In the genomic region with DNA sequence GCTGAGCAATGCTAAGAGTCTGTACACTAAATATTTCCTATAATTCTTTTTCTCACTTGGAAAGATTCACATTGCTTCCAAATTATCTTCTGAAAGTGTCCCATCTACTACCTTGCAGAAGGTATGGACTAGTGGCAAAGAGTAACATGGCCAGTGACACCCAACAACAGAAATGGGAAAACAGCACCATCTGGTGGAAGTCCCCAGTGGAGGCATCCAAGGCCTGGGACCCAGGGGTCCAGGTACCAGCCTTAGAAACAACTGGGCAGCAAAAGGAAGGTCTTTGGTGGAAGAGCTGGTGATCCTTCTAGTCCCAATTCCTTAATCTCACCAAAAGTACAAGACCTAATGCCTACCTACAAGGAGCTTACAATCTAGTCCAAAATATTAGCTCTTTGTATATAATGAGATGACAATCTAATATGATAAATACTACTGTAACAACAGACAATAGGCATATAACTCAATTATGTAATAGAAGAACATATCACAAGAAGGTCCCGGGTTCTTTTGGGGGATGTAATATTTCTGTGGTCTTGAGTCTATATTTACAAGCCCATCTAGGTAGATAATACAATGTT, we compare ENCODE assay signal across 8 cellular contexts. TPM values are rescaled to one million over a fixed set of nuclear protein-coding genes. Genes with fewer than 3 reads are reported as not detected.
DNase-seq lines count a peak whose midpoint lies in the region; ATAC-seq and TF ChIP-seq lines count a peak whose summit lies in the region.

No MANE protein-coding gene starts in this region.

- no peaks in the 10 kb centered on the region for H3K79me2 ChIP-seq in mesendoderm (ENCODE audit: control insufficient read depth, insufficient read depth, low read length)

- no peak overlapping the region for H2BK5ac ChIP-seq in mesendoderm (ENCODE audit: low read length)

- no peak overlapping the region for H4K8ac ChIP-seq in mesendoderm (ENCODE audit: low read depth, low read length)

- TF ChIP-seq POLR2A in adrenal gland (IDR thresholded peaks at IDR 0.05): no peak

- no peak overlapping the region for H3K23ac ChIP-seq in mesendoderm (ENCODE audit: low read length)

- H3K27ac ChIP-seq in adrenal gland (no peak overlapping the region), mesendoderm (ENCODE audit: low read depth, low read length) (no peak overlapping the region)

- 70 to 96% (median 87%) methylated on average over 1 of the region's 1 CpG for WGBS in adrenal gland, 4 donors
- no CpG with 5 or more reads among the region's 1 CpG for WGBS in mesendoderm (ENCODE audit: extremely low coverage, insufficient coverage, low lambda C conversion rate)

- no peak overlapping the region for H2BK120ac ChIP-seq in mesendoderm (ENCODE audit: low read depth, low read length)

- H3K56ac ChIP-seq in mesendoderm (ENCODE audit: low read length): no peak overlapping the region

- ATAC-seq in GM18868 (IDR thresholded peaks at IDR 0.05; ENCODE audit: unreplicated experiment) (no peak), HG03095 (IDR thresholded peaks at IDR 0.05; ENCODE audit: unreplicated experiment) (no peak), GM21576 (IDR thresholded peaks at IDR 0.05; ENCODE audit: unreplicated experiment) (no peak)

- no peak overlapping the region for H2BK15ac ChIP-seq in mesendoderm (replicated peaks; ENCODE audit: low read depth)

- no peaks in the 10 kb centered on the region for H3K9me3 ChIP-seq in adrenal gland (replicated peaks in 1 of 3)

- TF ChIP-seq CTCF in AG09309 (IDR thresholded peaks at IDR 0.05; ENCODE audit: control insufficient read depth, insufficient read depth, low read depth, low read length, missing control alignments): peak; percentile 23
- TF ChIP-seq CTCF in GM12873 (IDR thresholded peaks at IDR 0.05; ENCODE audit: insufficient read depth, low read depth, low read length, missing control alignments): peak; percentile 71
- TF ChIP-seq CTCF in adrenal gland (IDR thresholded peaks at IDR 0.05): peak; percentile 19 to 54 (median 49)

- H3K4ac ChIP-seq in mesendoderm (ENCODE audit: low read depth, low read length): no peak overlapping the region

- H4K5ac ChIP-seq in mesendoderm (ENCODE audit: low read length): no peak overlapping the region

- no peak overlapping the region for H2AK5ac ChIP-seq in mesendoderm (ENCODE audit: low read length)

- H3K4me1 ChIP-seq in adrenal gland (replicated peaks in 1 of 2) (no peaks in the 10 kb centered on the region), mesendoderm (ENCODE audit: control insufficient read depth, low read depth, low read length) (no peaks in the 10 kb centered on the region)

- DNase-seq in AG09309 (ENCODE audit: low read depth): no peak
- DNase-seq in NCI-H748 treated with DMSO at 0.1 percent for 48 hours (lab: John Stamatoyannopoulos, UW): peak; percentile 61
- DNase-seq in adrenal gland: peak in 5 of 7 donors; percentile 17 to 56 (median 36)
- DNase-seq in mesendoderm: peak; percentile 57

- intact Hi-C loops in adrenal gland (cut with DNase I): no loop called here

- no peak overlapping the region for H3K18ac ChIP-seq in mesendoderm (ENCODE audit: low read length)

- no peak overlapping the region for H3K9ac ChIP-seq in mesendoderm (ENCODE audit: low read length)

- H3K4me3 ChIP-seq in AG09309 (ENCODE audit: control insufficient read depth, low read depth, low read length) (no peak overlapping the region), adrenal gland (no peak overlapping the region), mesendoderm (ENCODE audit: low read length) (no peak overlapping the region)

- H3K27me3 ChIP-seq in adrenal gland (no peaks in the 10 kb centered on the region), mesendoderm (ENCODE audit: insufficient read depth, low read length, poor library complexity) (no peaks in the 10 kb centered on the region)

- no peaks in the 10 kb centered on the region for H3K36me3 ChIP-seq in adrenal gland (replicated peaks in 1 of 2)
- no peaks in the 10 kb centered on the region for H3K36me3 ChIP-seq in mesendoderm (ENCODE audit: control insufficient read depth, insufficient read depth, low read length)

- H3K79me1 ChIP-seq in mesendoderm (ENCODE audit: low read length): no peaks in the 10 kb centered on the region

- no peak overlapping the region for H3K4me2 ChIP-seq in mesendoderm (ENCODE audit: low read length)

RNA-seq across cellular contexts. Expression of a gene that starts 55.3 kb away (rescaled TPM):
- total RNA-seq in adrenal gland: 10 to 100 TPM in 2 of 8 donors, 1 to 10 TPM in 6; 3.2 to 24.0 (median 8.6) TPM
- 100 to 1,000 TPM in 1 of 3 donors, 10 to 100 TPM in 2; 28.1 to 117 (median 52.8) TPM for polyA plus RNA-seq in adrenal gland
- 0.04 TPM for polyA plus RNA-seq in mesendoderm (2013, experiment 1 of 2)
- not detected for polyA plus RNA-seq in mesendoderm (2013, experiment 2 of 2)
